ENCODE assay signal across 10 cellular contexts in the genomic region with DNA sequence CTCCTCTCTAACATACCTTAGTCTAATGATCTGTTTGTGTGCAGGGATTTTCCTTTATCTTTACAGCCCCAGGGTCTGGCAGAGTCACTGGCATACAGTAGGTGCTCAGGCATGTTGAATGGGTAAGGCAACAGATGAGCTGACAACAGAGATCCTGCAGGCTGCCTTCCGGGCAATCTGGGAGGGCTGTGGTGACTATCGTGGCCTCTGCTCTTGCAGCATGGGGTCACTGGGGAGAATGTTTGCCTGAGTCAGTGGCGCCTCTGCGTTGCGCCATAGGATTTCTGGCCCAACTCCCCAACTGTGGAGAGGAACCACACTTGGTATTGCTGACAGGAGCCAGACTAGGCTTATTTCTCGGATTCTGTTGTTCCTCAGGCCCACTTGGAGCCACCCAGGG.
DNase-seq lines count a peak whose midpoint lies in the region; ATAC-seq and TF ChIP-seq lines count a peak whose summit lies in the region.
"Had no signal": no experiment of that assay in that cellular context is flagged by ENCODE, and none has a peak within 500 bp of the region (broad histone marks: within the 10 kb centered on the region; RNA-seq: fewer than 3 reads in every experiment).

No MANE protein-coding gene starts in this region.

- TF ChIP-seq EP300 in suprapubic skin (IDR thresholded peaks at IDR 0.05), result no peak

- H3K4me3 Mint-ChIP-seq in MCF 10A (ENCODE audit: unreplicated experiment), result peak overlapping the region; percentile 27

- TF ChIP-seq POLR2A in suprapubic skin (IDR thresholded peaks at IDR 0.05), result no peak

- TF ChIP-seq CTCF in MCF 10A (IDR thresholded peaks at IDR 0.05; ENCODE audit: unreplicated experiment) (no peak), suprapubic skin (IDR thresholded peaks at IDR 0.05) (no peak)

- H3K9me3 ChIP-seq in HUES48 (ENCODE audit: control insufficient read depth, insufficient read depth, low read length) (no peaks in the 10 kb centered on the region), suprapubic skin (no peaks in the 10 kb centered on the region)

- H3K4me1 Mint-ChIP-seq in MCF 10A (ENCODE audit: insufficient read depth, unreplicated experiment), result peaks cover 56% of the 10 kb centered on the region

- H3K4me3 ChIP-seq in HUES48 (ENCODE audit: low read depth, low read length) (no peak overlapping the region), suprapubic skin (no peak overlapping the region)
- H3K4me3 ChIP-seq: GM12878 had no signal

- H3K9me3 Mint-ChIP-seq in MCF 10A (ENCODE audit: unreplicated experiment), result no peaks in the 10 kb centered on the region

- DNase-seq in MCF 10A (ENCODE audit: unreplicated experiment) (peak; percentile 99), left lobe of liver (ENCODE audit: low spot score) (peak; percentile 57), suprapubic skin (ENCODE audit: low spot score in 2 of 2) (no peak), DMS79 (lab: John Stamatoyannopoulos, UW) (no peak)
- DNase-seq in activated effector memory CD4-positive, alpha-beta T cell treated with anti-CD3 and anti-CD28 coated beads, Interleukin-2, amount 50 U/mL, for 16 hours, result no peak

- H3K27me3 ChIP-seq in HUES48 (ENCODE audit: control insufficient read depth, insufficient read depth, low read length) (no peaks in the 10 kb centered on the region), suprapubic skin (no peaks in the 10 kb centered on the region)

- H3K36me3 Mint-ChIP-seq in MCF 10A (ENCODE audit: insufficient read depth, unreplicated experiment), result peaks cover 6% of the 10 kb centered on the region

- intact Hi-C loops in MCF 10A (cut with micrococcal nuclease), result loop anchor here (2.0 to 5.0 kb wide), 2 partner anchors 93 to 637 kb away; a partner anchor contains a TSS

- CTCF ChIA-PET in MCF 10A (lab: Yijun Ruan, JAX), result interaction anchor here (0.6 to 9.4 kb wide), 22 partner anchors 10 to 340 kb away, joined by 3 to 253 read pairs (median 5); a partner anchor contains a TSS

- POLR2A ChIA-PET in MCF 10A (lab: Yijun Ruan, JAX), result interaction anchor here (0.6 to 7.2 kb wide), 29 partner anchors 9 to 1238 kb away, joined by 3 to 94 read pairs (median 7); a partner anchor contains a TSS

- no peak overlapping the region for H3K9ac ChIP-seq in HUES48 (ENCODE audit: low read depth, low read length)

- H3K27ac Mint-ChIP-seq in MCF 10A (ENCODE audit: low read depth, unreplicated experiment), result peak overlapping the region; percentile 88

- 54% methylated on average over 6 of the region's 6 CpGs for WGBS in suprapubic skin

- ATAC-seq in left lobe of liver (peak; percentile 21), HG02571 (IDR thresholded peaks at IDR 0.05; ENCODE audit: unreplicated experiment) (no peak), HG03521 (IDR thresholded peaks at IDR 0.05; ENCODE audit: unreplicated experiment) (no peak)
- ATAC-seq: GM12878, HCT116 had no signal

- peak overlapping the region; percentile 87 for H3K27ac ChIP-seq in HUES48 (ENCODE audit: low read depth, low read length)
- H3K27ac ChIP-seq in suprapubic skin, result peak overlapping the region; percentile 64

- peaks cover 25% of the 10 kb centered on the region for H3K4me1 ChIP-seq in HUES48 (ENCODE audit: control insufficient read depth, insufficient read depth, low read length)
- peaks cover 61% of the 10 kb centered on the region for H3K4me1 ChIP-seq in suprapubic skin

- H3K27me3 Mint-ChIP-seq in MCF 10A (ENCODE audit: insufficient read depth, unreplicated experiment), result no peaks in the 10 kb centered on the region

- BruUV-seq in MCF 10A (replicated peaks; lab: Mats Ljungman, UMichigan), result no TSS peak

- H3K36me3 ChIP-seq in HUES48 (ENCODE audit: control insufficient read depth, insufficient read depth, low read length), result no peaks in the 10 kb centered on the region
- no peaks in the 10 kb centered on the region for H3K36me3 ChIP-seq in suprapubic skin

Comparison
In these comparisons a context has a peak if more than half of its experiments do, and no peak if none do; other contexts are left out.
1. DNase-seq: peak in MCF 10A (single experiment) and left lobe of liver (single experiment); none in suprapubic skin (0 of 2), DMS79 (single experiment) and activated effector memory CD4-positive, alpha-beta T cell treated with anti-CD3 and anti-CD28 coated beads, Interleukin-2, amount 50 U/mL, for 16 hours (single experiment).